In genomic region chr11:102138677-102139076, GRCh38 we compare ENCODE assay signal across 11 cellular contexts. TPM values are rescaled to one million over a fixed set of nuclear protein-coding genes. Genes with fewer than 3 reads are reported as not detected.
DNase-seq lines count a peak whose midpoint lies in the region; ATAC-seq, FAIRE-seq and TF ChIP-seq lines count a peak whose summit lies in the region.
"Had no signal": no experiment of that assay in that cellular context is flagged by ENCODE, and none has a peak within 500 bp of the region (broad histone marks: within the 10 kb centered on the region; RNA-seq: fewer than 3 reads in every experiment).

No MANE protein-coding gene starts in this region.

- no peak for FAIRE-seq in HTR-8/SVneo (lab: Jason Lieb, UNC)
- FAIRE-seq: H1 had no signal

- peak overlapping the region; percentile 59 for H3K27ac Mint-ChIP-seq in type B pancreatic cell
- H3K27ac Mint-ChIP-seq: activated T-cell treated with anti-CD3 and anti-CD28 coated beads, Interleukin-2, amount 50 U/mL, for 24 hours had no signal

- peaks cover 5% of the 10 kb centered on the region for H3K9me3 Mint-ChIP-seq in type B pancreatic cell
- H3K9me3 Mint-ChIP-seq: activated T-cell treated with anti-CD3 and anti-CD28 coated beads, Interleukin-2, amount 50 U/mL, for 24 hours had no signal

- peaks cover 40% of the 10 kb centered on the region for H3K36me3 Mint-ChIP-seq in type B pancreatic cell

- DNase-seq in HTR-8/SVneo (ENCODE audit: insufficient read length, low spot score) (peak; percentile 46), astrocyte of the hippocampus (ENCODE audit: low read depth, low spot score) (peak; percentile 75), iris pigment epithelial cell (ENCODE audit: low read depth) (peak; percentile 74), type B pancreatic cell (ENCODE audit: extremely low spot score, unreplicated experiment) (no peak)
- no peak for DNase-seq in effector CD8-positive, alpha-beta T cell (lab: John Stamatoyannopoulos, UW)
- DNase-seq in NK-92 treated with Interleukin-12 subunit alpha and Interleukin-12 subunit beta, amount 100 ng/mL, for 24 hours (lab: John Stamatoyannopoulos, UW): no peak
- DNase-seq: activated T-cell treated with anti-CD3 and anti-CD28 coated beads, Interleukin-2, amount 50 U/mL, for 24 hours; colonic mucosa; occipital lobe had no signal

- no peak for ATAC-seq in GM19463 (IDR thresholded peaks at IDR 0.05; ENCODE audit: unreplicated experiment)

- no peaks in the 10 kb centered on the region for H3K27me3 Mint-ChIP-seq in type B pancreatic cell

- H3K4me1 Mint-ChIP-seq in type B pancreatic cell (ENCODE audit: unreplicated experiment): peaks cover 43% of the 10 kb centered on the region

- no peak for TF ChIP-seq CTCF in type B pancreatic cell (conservative IDR thresholded peaks at IDR 0.05)

- no peak overlapping the region for H3K4me3 Mint-ChIP-seq in type B pancreatic cell
- H3K4me3 Mint-ChIP-seq: activated T-cell treated with anti-CD3 and anti-CD28 coated beads, Interleukin-2, amount 50 U/mL, for 24 hours had no signal

RNA-seq across cellular contexts. Expression of gene YAP1, which starts 28.4 kb away (rescaled TPM):
- total RNA-seq in type B pancreatic cell (ENCODE audit: low replicate concordance): 183 and 199 TPM in 2 replicates

Comparison
In these comparisons a context has a peak if more than half of its experiments do, and no peak if none do; other contexts are left out.
1. DNase-seq: peak in HTR-8/SVneo (single experiment), astrocyte of the hippocampus (single experiment) and iris pigment epithelial cell (single experiment); none in type B pancreatic cell (single experiment), effector CD8-positive, alpha-beta T cell (single experiment) and NK-92 treated with Interleukin-12 subunit alpha and Interleukin-12 subunit beta, amount 100 ng/mL, for 24 hours (single experiment).